25 cellular contexts compared by ENCODE assay signal in genomic region chr6:137046871-137047412, GRCh38. TPM values are rescaled to one million over a fixed set of nuclear protein-coding genes. Genes with fewer than 3 reads are reported as not detected.
DNase-seq lines count a peak whose midpoint lies in the region; ATAC-seq, FAIRE-seq and TF ChIP-seq lines count a peak whose summit lies in the region.
"Had no signal": no experiment of that assay in that cellular context is flagged by ENCODE, and none has a peak within 500 bp of the region (broad histone marks: within the 10 kb centered on the region; RNA-seq: fewer than 3 reads in every experiment).

No MANE protein-coding gene starts in this region.

- ATAC-seq in lower lobe of right lung (peak; percentile 60 to 69), HG02763 (IDR thresholded peaks at IDR 0.05; ENCODE audit: unreplicated experiment) (no peak)
- ATAC-seq: GM12878 had no signal

- H3K79me2 ChIP-seq in Karpas-422 (ENCODE audit: low read length), result no peaks in the 10 kb centered on the region
- no peaks in the 10 kb centered on the region for H3K79me2 ChIP-seq in H1 (ENCODE audit: control insufficient read depth in 1 of 2, insufficient read depth in 2 of 2, low read length in 2 of 2)
- H3K79me2 ChIP-seq in osteoblast (ENCODE audit: insufficient read depth, low read length), result no peaks in the 10 kb centered on the region

- H3K4me1 Mint-ChIP-seq in Caco-2 (ENCODE audit: low read depth, unreplicated experiment), result no peaks in the 10 kb centered on the region

- no peaks in the 10 kb centered on the region for H3K79me1 ChIP-seq in H1 (ENCODE audit: low read depth, low read length)

- H3K4me2 ChIP-seq in Karpas-422 (ENCODE audit: low read depth, low read length, poor library complexity, severe bottlenecking) (no peak overlapping the region), H1 (ENCODE audit: insufficient read depth in 1 of 2, low read depth in 2 of 2, low read length in 2 of 2) (no peak overlapping the region), osteoblast (ENCODE audit: insufficient read depth, low read length) (no peak overlapping the region)

- intact Hi-C loops in lower lobe of right lung (cut with DNase I) (no loop called here), Caco-2 (cut with micrococcal nuclease; ENCODE audit: unreplicated experiment) (no loop called here)

- no peak overlapping the region for H3K4me3 Mint-ChIP-seq in Caco-2 (ENCODE audit: unreplicated experiment)

- H3K9me3 ChIP-seq in Karpas-422 (ENCODE audit: low read length), result no peaks in the 10 kb centered on the region
- H3K9me3 ChIP-seq in H1 (ENCODE audit: insufficient read depth in 2 of 2, low read depth in 1 of 2, low read length in 1 of 2), result no peaks in the 10 kb centered on the region
- no peaks in the 10 kb centered on the region for H3K9me3 ChIP-seq in lower lobe of right lung
- no peaks in the 10 kb centered on the region for H3K9me3 ChIP-seq in osteoblast (ENCODE audit: low read depth, low read length)
- no peaks in the 10 kb centered on the region for H3K9me3 ChIP-seq in Caco-2

- no peak overlapping the region for H3K23ac ChIP-seq in H1 (ENCODE audit: insufficient read length)

- TF ChIP-seq RAD21 in H1 (IDR thresholded peaks at IDR 0.05 in 1 of 2, conservative IDR thresholded peaks at IDR 0.05 in 1 of 2; ENCODE audit: low read depth in 2 of 2, low read length in 2 of 2), result no peak

- peaks cover 5% of the 10 kb centered on the region for H3K27me3 Mint-ChIP-seq in Caco-2 (ENCODE audit: insufficient read depth, unreplicated experiment)

- no TSS peak for BruUV-seq in Caco-2 (replicated peaks; lab: Mats Ljungman, UMichigan)

- H2AK5ac ChIP-seq in H1 (ENCODE audit: low read depth, low read length), result no peak overlapping the region

- H4K5ac ChIP-seq in H1 (ENCODE audit: insufficient read length, low read depth, low read length), result no peak overlapping the region

- no peaks in the 10 kb centered on the region for H3K9me3 Mint-ChIP-seq in Caco-2 (ENCODE audit: unreplicated experiment)

- no peaks in the 10 kb centered on the region for H4K20me1 ChIP-seq in Karpas-422 (ENCODE audit: insufficient read depth, low read depth, low read length)
- H4K20me1 ChIP-seq in H1 (replicated peaks in 1 of 2; ENCODE audit: control insufficient read depth in 1 of 2, insufficient read depth in 2 of 2, low read length in 2 of 2), result no peaks in the 10 kb centered on the region
- no peaks in the 10 kb centered on the region for H4K20me1 ChIP-seq in osteoblast (ENCODE audit: insufficient read depth, low read length)

- no peak overlapping the region for H2BK20ac ChIP-seq in H1 (ENCODE audit: low read length)

- POLR2A ChIA-PET in H1 (lab: Charles Lee; ENCODE audit: partially characterized antibody), result no interaction called here
- POLR2A ChIA-PET in Caco-2 (lab: Charles Lee), result no interaction called here

- no peak for FAIRE-seq in H1 (lab: Jason Lieb, UNC)
- FAIRE-seq: GM12878 had no signal

- WGBS in H1 (ENCODE audit: extremely low coverage in 1 of 2, insufficient coverage in 1 of 2, insufficient read length in 1 of 2, insufficient replicate concordance in 2 of 2, low coverage in 1 of 2, low lambda C conversion rate in 2 of 2, missing lambda C conversion rate in 1 of 2), 2 experiments, result 88% methylated on average over 5 of the region's 5 CpGs; no CpG with 5 or more reads in 1 of the 2 experiments

- H2AFZ ChIP-seq in Karpas-422 (ENCODE audit: low read length), result no peak overlapping the region
- H2AFZ ChIP-seq in H1 (ENCODE audit: low read length), result peak overlapping the region; percentile 4; the same call in 1 of the 2 replicates
- H2AFZ ChIP-seq in osteoblast (ENCODE audit: low read length), result no peak overlapping the region

- H3K9ac ChIP-seq in Karpas-422 (ENCODE audit: low read length) (no peak overlapping the region), H1 (replicated peaks in 1 of 4; ENCODE audit: extremely low read depth in 1 of 4, low read depth in 3 of 4, low read length in 3 of 4) (no peak overlapping the region)

- no peak overlapping the region for H4K8ac ChIP-seq in H1 (ENCODE audit: extremely low read depth, insufficient read depth, low read length)

- no peak overlapping the region for H3K4ac ChIP-seq in H1 (replicated peaks; ENCODE audit: insufficient read length, low read depth, low read length)

- no peak overlapping the region for H3K27ac ChIP-seq in Karpas-422 (ENCODE audit: low read length)
- no peak overlapping the region for H3K27ac ChIP-seq in H1 (ENCODE audit: low read depth, low read length)
- peak overlapping the region; percentile 37 for H3K27ac ChIP-seq in lower lobe of right lung
- H3K27ac ChIP-seq in osteoblast (ENCODE audit: low read depth, low read length), result no peak overlapping the region
- H3K27ac ChIP-seq: SJSA1 had no signal

- no peak overlapping the region for H3K14ac ChIP-seq in H1 (ENCODE audit: insufficient read length)

- H3K56ac ChIP-seq in H1 (replicated peaks; ENCODE audit: insufficient read length, low read depth, low read length), result no peak overlapping the region

- no peak overlapping the region for H3K4me3 ChIP-seq in Karpas-422 (ENCODE audit: low read length)
- H3K4me3 ChIP-seq in H1 (ENCODE audit: extremely low read depth in 1 of 4, insufficient read depth in 2 of 4, low read depth in 3 of 4, low read length in 4 of 4), result no peak overlapping the region
- H3K4me3 ChIP-seq in lower lobe of right lung, result no peak overlapping the region
- no peak overlapping the region for H3K4me3 ChIP-seq in osteoblast (ENCODE audit: insufficient read depth, low read length)
- H3K4me3 ChIP-seq in Caco-2 (ENCODE audit: low read depth, low read length), result no peak overlapping the region
- H3K4me3 ChIP-seq: GM12878, SJSA1 had no signal

- H3K27me3 ChIP-seq in Karpas-422 (ENCODE audit: low read length) (no peaks in the 10 kb centered on the region), H1 (replicated peaks in 1 of 4; ENCODE audit: control insufficient read depth in 3 of 4, extremely low read depth in 1 of 4, insufficient read depth in 3 of 4, low read length in 3 of 4) (peaks cover 0 to 30% (median 16%) of the 10 kb centered on the region in 4 experiments; a peak in 6 of 7 replicates), lower lobe of right lung (ENCODE audit: low read depth) (peaks cover 26% of the 10 kb centered on the region), osteoblast (ENCODE audit: insufficient read depth, low read length) (peaks cover 39% of the 10 kb centered on the region), Caco-2 (replicated peaks; ENCODE audit: control insufficient read depth, insufficient read depth, low read length) (no peaks in the 10 kb centered on the region)

- no peak overlapping the region for H4K91ac ChIP-seq in H1 (replicated peaks; ENCODE audit: insufficient read length, low read length)

- peaks cover 5% of the 10 kb centered on the region; the same call in 1 of the 2 replicates for H3K23me2 ChIP-seq in H1 (ENCODE audit: low read depth, low read length)

- peak; percentile 39 for DNase-seq in Karpas-422
- no peak for DNase-seq in H1 (ENCODE audit: low read depth in 1 of 2, low spot score in 2 of 2)
- no peak for DNase-seq in lower lobe of right lung
- DNase-seq in osteoblast (ENCODE audit: insufficient read length, low spot score, missing footprints), result peak; percentile 26
- no peak for DNase-seq in iPS-NIHi11 (ENCODE audit: low spot score)
- DNase-seq in Caco-2, result no peak
- DNase-seq in HK-2 (ENCODE audit: unreplicated experiment), result no peak
- DNase-seq: CD4-positive, alpha-beta memory T cell; COR-L47; DMS79; EL; GDM1; GOT3; HCEC 1CT; NCI-H1092 treated with DMSO at 0.1 percent for 48 hours; NCI-H1436; NCI-H187 treated with DMSO at 0.1 percent for 48 hours; NCI-H446 treated with DMSO at 0.1 percent for 48 hours; NCI-H526; Right ventricle myocardium superior; RPMI8226 had no signal

- TF ChIP-seq EP300 in H1 (IDR thresholded peaks at IDR 0.05; ENCODE audit: borderline replicate concordance in 1 of 2, low read depth in 2 of 2, low read length in 2 of 2), result no peak

- no peaks in the 10 kb centered on the region for H3K36me3 Mint-ChIP-seq in Caco-2 (ENCODE audit: insufficient read depth, unreplicated experiment)
- H3K36me3 Mint-ChIP-seq: CD4-positive, alpha-beta memory T cell had no signal

- TF ChIP-seq CTCF in H1 (IDR thresholded peaks at IDR 0.05; ENCODE audit: control extremely low read depth in 1 of 3, insufficient read depth in 1 of 3, low read depth in 1 of 3, low read length in 3 of 3) (no peak), lower lobe of right lung (IDR thresholded peaks at IDR 0.05) (no peak), osteoblast (IDR thresholded peaks at IDR 0.05; ENCODE audit: extremely low read depth, low read depth, low read length) (no peak), Caco-2 (IDR thresholded peaks at IDR 0.05; ENCODE audit: insufficient read depth in 1 of 2, low read depth in 1 of 2, low read length in 1 of 2, severe bottlenecking in 1 of 2, unreplicated experiment in 1 of 2) (no peak)

- H2BK120ac ChIP-seq in H1 (replicated peaks; ENCODE audit: low read depth, low read length), result no peak overlapping the region

- H3K4me1 ChIP-seq in Karpas-422 (ENCODE audit: low read length) (peaks cover 12% of the 10 kb centered on the region; the same call in 1 of the 2 replicates), H1 (replicated peaks in 1 of 4; ENCODE audit: control insufficient read depth in 3 of 4, insufficient read depth in 4 of 4, low read length in 3 of 4) (no peaks in the 10 kb centered on the region), lower lobe of right lung (no peaks in the 10 kb centered on the region), osteoblast (ENCODE audit: insufficient read depth, low read length) (peaks cover 5% of the 10 kb centered on the region), Caco-2 (no peaks in the 10 kb centered on the region)

- no peak overlapping the region for H3K18ac ChIP-seq in H1 (ENCODE audit: extremely low read depth, low read length)

- TF ChIP-seq POLR2A in H1 (IDR thresholded peaks at IDR 0.05; ENCODE audit: control extremely low read depth in 1 of 2, low read depth in 2 of 2, low read length in 2 of 2), result no peak

- no peak overlapping the region for H2BK12ac ChIP-seq in H1 (ENCODE audit: low read depth, low read length)

- no peak overlapping the region for H3K27ac Mint-ChIP-seq in Caco-2 (ENCODE audit: unreplicated experiment)
- H3K27ac Mint-ChIP-seq: CD4-positive, alpha-beta memory T cell had no signal

- H2BK5ac ChIP-seq in H1 (ENCODE audit: low read depth, low read length), result no peak overlapping the region

- H3K36me3 ChIP-seq in Karpas-422 (ENCODE audit: insufficient read depth, low read length), result no peaks in the 10 kb centered on the region
- H3K36me3 ChIP-seq in H1 (ENCODE audit: control insufficient read depth in 2 of 4, insufficient read depth in 4 of 4, low read length in 3 of 4), result no peaks in the 10 kb centered on the region
- H3K36me3 ChIP-seq in lower lobe of right lung, result no peaks in the 10 kb centered on the region
- H3K36me3 ChIP-seq in osteoblast (ENCODE audit: insufficient read depth, low read length), result no peaks in the 10 kb centered on the region
- H3K36me3 ChIP-seq in Caco-2 (ENCODE audit: control insufficient read depth, insufficient read depth, low read length), result no peaks in the 10 kb centered on the region
- H3K36me3 ChIP-seq: SJSA1 had no signal

- CTCF ChIA-PET in H1 (lab: Charles Lee; ENCODE audit: partially characterized antibody), result interaction anchor here (1.2 to 1.5 kb wide), 2 partner anchors 30 to 47 kb away, joined by 3 to 5 read pairs; no protein-coding TSS in a partner anchor
- CTCF ChIA-PET in Caco-2 (lab: Charles Lee), result no interaction called here

- H3K9me2 ChIP-seq in Karpas-422 (replicated peaks; ENCODE audit: insufficient read depth, low read length), result no peaks in the 10 kb centered on the region

- H2BK15ac ChIP-seq in H1 (ENCODE audit: low read length), result no peak overlapping the region

RNA-seq across cellular contexts. Expression of gene IL20RA, which starts 2.2 kb away (rescaled TPM):
- total RNA-seq in Karpas-422 (2014; rRNA removed; shearing (Covaris generic); ENCODE audit: low replicate concordance), result not detected in 2 replicates
- total RNA-seq in H1 (2021; fragmentation: NEBNext Ultra II Directional; extraction: Animal tissue kit (Norgen Biotek cat#: 25700)), result 1.5 and 1.7 TPM in 2 replicates
- polyA plus RNA-seq in H1 (2011; rRNA removed), result 1.2 and 1.3 TPM in 2 replicates
- polyA plus RNA-seq in H1 (2011; cell fraction: cytosol; rRNA removed), result 1.1 TPM
- polyA plus RNA-seq in H1 (2011; cell fraction: nucleus; rRNA removed), result 1.1 TPM
- polyA plus RNA-seq in H1 (2012, experiment 1 of 2), result 1.9 to 2.9 TPM (median 2.1 TPM) in 4 replicates
- 1.0 TPM for polyA plus RNA-seq in H1 (2012, experiment 2 of 2)
- 2.1 TPM for polyA plus RNA-seq in H1 (2013, experiment 1 of 2)
- polyA plus RNA-seq in H1 (2013, experiment 2 of 2), result 2.7 TPM
- polyA minus RNA-seq in H1 (2011; rRNA and poly(A)+ RNA removed), result 0.60 and 1.3 TPM in 2 replicates
- polyA minus RNA-seq in H1 (2011; cell fraction: cytosol; rRNA and poly(A)+ RNA removed), result not detected
- 2.1 TPM for polyA minus RNA-seq in H1 (2011; cell fraction: nucleus; rRNA and poly(A)+ RNA removed)
- total RNA-seq in lower lobe of right lung (10.9 TPM), osteoblast (0.29 and 0.36 TPM in 2 replicates), Caco-2 (2022) (0.65 and 1.6 TPM in 2 replicates)
- total RNA-seq: A673; CD4-positive, alpha-beta memory T cell; SJSA1 had no signal
- polyA plus RNA-seq: CD4-positive, alpha-beta memory T cell had no signal

Comparison
In these comparisons a context has a peak if more than half of its experiments do, and no peak if none do; other contexts are left out.
1. DNase-seq: peak in Karpas-422 (single experiment) and osteoblast (single experiment); none in H1 (0 of 2), lower lobe of right lung (single experiment), iPS-NIHi11 (single experiment), Caco-2 (0 of 2) and HK-2 (single experiment).